In the genomic region with DNA sequence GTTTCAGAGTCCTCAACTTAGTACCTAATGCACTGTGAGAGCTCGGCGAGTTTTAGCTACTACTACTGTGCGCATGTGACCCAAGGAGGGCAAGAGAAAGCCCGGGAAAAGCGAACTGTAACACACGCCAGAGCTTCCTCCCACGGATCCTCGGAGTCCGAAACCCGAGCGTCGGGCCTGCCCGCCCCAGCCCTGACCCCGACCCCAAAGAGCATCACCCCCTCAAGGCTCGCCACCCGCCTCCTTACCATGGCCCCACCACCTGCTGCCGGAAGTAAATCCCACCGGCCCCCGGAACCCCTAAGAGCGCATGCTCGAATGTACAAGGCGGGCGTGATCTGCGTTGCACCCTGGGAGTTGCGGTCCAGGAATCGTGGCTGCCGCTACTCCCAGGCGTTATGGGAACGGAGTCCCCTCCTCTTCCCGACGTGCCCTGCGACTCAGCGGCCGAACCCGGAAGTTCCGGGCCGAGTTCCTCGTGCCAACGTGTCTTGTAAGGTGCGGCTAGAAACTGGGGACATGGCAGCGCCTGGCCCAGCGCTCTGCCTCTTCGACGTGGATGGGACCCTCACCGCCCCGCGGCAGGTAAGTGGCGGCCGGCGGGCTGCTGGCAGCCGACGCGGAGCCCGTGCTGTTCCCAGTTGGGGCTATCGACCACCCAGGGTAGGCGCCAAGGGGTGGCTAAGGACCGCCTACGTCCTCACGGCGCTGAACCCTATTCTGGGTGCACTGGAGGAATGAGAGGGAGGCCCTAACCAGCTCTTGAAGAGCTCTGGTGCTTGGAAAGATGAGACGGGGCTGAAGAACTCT, we compare ENCODE assay signal across 8 cellular contexts. TPM values are rescaled to one million over a fixed set of nuclear protein-coding genes. Genes with fewer than 3 reads are reported as not detected.
DNase-seq lines count a peak whose midpoint lies in the region; ATAC-seq and TF ChIP-seq lines count a peak whose summit lies in the region.

TSS of gene PMM2 (plus strand) at position 476 of the 810 bp plus-strand sequence. CDS start at position 520, 44 bp downstream.
TSS of gene TMEM186 (minus strand) at position 276 of the 810 bp plus-strand sequence. CDS start at position 251, 25 bp downstream.

- peak; percentile 65 to 71 for TF ChIP-seq POLR2A in Peyer's patch (IDR thresholded peaks at IDR 0.05)
- no peak for TF ChIP-seq POLR2A in esophagus muscularis mucosa (IDR thresholded peaks at IDR 0.05; ENCODE audit: low read depth)

- WGBS in esophagus muscularis mucosa: 0% methylated on average over 40 of the region's 61 CpGs

- H3K4me1 ChIP-seq in DND-41 (ENCODE audit: insufficient read depth, low read length): peaks cover 72% of the 10 kb centered on the region
- H3K4me1 ChIP-seq in Peyer's patch: peaks cover 0 to 37% (median 12%) of the 10 kb centered on the region in 4 donors
- peaks cover 25 to 47% (median 43%) of the 10 kb centered on the region in 4 donors for H3K4me1 ChIP-seq in esophagus muscularis mucosa
- peaks cover 20 to 40% of the 10 kb centered on the region in 2 donors for H3K4me1 ChIP-seq in muscle layer of duodenum (ENCODE audit: control insufficient read depth in 1 of 2, insufficient read depth in 2 of 2, low read length in 2 of 2)

- peak within 1 kb of the TSS; percentile 81 for H3K9ac ChIP-seq in DND-41 (ENCODE audit: low read depth, low read length)

- H3K27ac ChIP-seq in DND-41 (ENCODE audit: low read length) (peak within 1 kb of the TSS; percentile 95), KOPT-K1 (ENCODE audit: low read depth, low read length, poor library complexity, severe bottlenecking) (peak within 1 kb of the TSS; percentile 98), Peyer's patch (peak within 1 kb of the TSS; percentile 78 to 87 (median 82)), esophagus muscularis mucosa (replicated peaks in 1 of 4) (peak within 1 kb of the TSS; percentile 79 to 88 (median 82)), muscle layer of duodenum (ENCODE audit: low read length) (peak within 1 kb of the TSS; percentile 90)

- H3K4me3 ChIP-seq in DND-41 (ENCODE audit: low read depth in 1 of 2, low read length in 2 of 2) (peak within 1 kb of the TSS; percentile 83 to 90), Peyer's patch (peak within 1 kb of the TSS; percentile 68 to 94 (median 87)), esophagus muscularis mucosa (peak within 1 kb of the TSS; percentile 72 to 98 (median 96)), muscle layer of duodenum (ENCODE audit: low read depth in 1 of 2, low read length in 2 of 2) (peak within 1 kb of the TSS; percentile 89 to 98)

- ATAC-seq in DND-41 (ENCODE audit: insufficient read depth, low read depth) (peak; percentile 72), GM21825 (IDR thresholded peaks at IDR 0.05; ENCODE audit: unreplicated experiment) (peak; percentile 96)

- TF ChIP-seq CTCF in DND-41 (IDR thresholded peaks at IDR 0.05; ENCODE audit: borderline replicate concordance, extremely low read depth, low read length, poor library complexity, severe bottlenecking) (no peak), Peyer's patch (IDR thresholded peaks at IDR 0.05) (peak in 3 of 6 experiments; percentile 7 to 10 (median 8)), esophagus muscularis mucosa (IDR thresholded peaks at IDR 0.05) (peak in 1 of 3 experiments; percentile 24)

- peaks cover 30% of the 10 kb centered on the region; the same call in 1 of the 2 replicates for H4K20me1 ChIP-seq in DND-41 (ENCODE audit: insufficient read depth, low read length)

- intact Hi-C loops in esophagus muscularis mucosa (cut with DNase I): loop anchor here (5.0 to 10.0 kb wide), 3 partner anchors 70 to 167 kb away; partner anchors contain the start of genes ABAT, CARHSP1 and USP7

- H2AFZ ChIP-seq in DND-41 (ENCODE audit: low read depth, low read length): peak within 1 kb of the TSS; percentile 77

- H3K27me3 ChIP-seq in DND-41 (ENCODE audit: insufficient read depth, low read length, poor library complexity) (no peaks in the 10 kb centered on the region), Peyer's patch (no peaks in the 10 kb centered on the region), esophagus muscularis mucosa (no peaks in the 10 kb centered on the region), muscle layer of duodenum (ENCODE audit: low read depth, low read length) (no peaks in the 10 kb centered on the region)

- H3K79me2 ChIP-seq in DND-41 (ENCODE audit: insufficient read depth, low read length): peaks cover 98% of the 10 kb centered on the region

- H3K9me3 ChIP-seq in DND-41 (ENCODE audit: insufficient read depth, low read length, severe bottlenecking): no peaks in the 10 kb centered on the region
- H3K9me3 ChIP-seq in KOPT-K1 (ENCODE audit: insufficient read depth, low read length, poor library complexity, severe bottlenecking): no peaks in the 10 kb centered on the region
- H3K9me3 ChIP-seq in Peyer's patch: no peaks in the 10 kb centered on the region
- H3K9me3 ChIP-seq in esophagus muscularis mucosa: no peaks in the 10 kb centered on the region
- H3K9me3 ChIP-seq in muscle layer of duodenum (ENCODE audit: control insufficient read depth in 1 of 2, low read length in 2 of 2): no peaks in the 10 kb centered on the region

- H3K36me3 ChIP-seq in DND-41 (ENCODE audit: insufficient read depth, low read length) (peaks cover 36% of the 10 kb centered on the region), KOPT-K1 (ENCODE audit: insufficient read depth, low read length) (peaks cover 39% of the 10 kb centered on the region), Peyer's patch (peaks cover 0 to 8% (median 0%) of the 10 kb centered on the region in 3 donors), esophagus muscularis mucosa (peaks cover 6 to 34% (median 16%) of the 10 kb centered on the region in 4 donors), muscle layer of duodenum (ENCODE audit: control insufficient read depth in 1 of 2, insufficient read depth in 2 of 2, low read length in 2 of 2) (peaks cover 12 to 26% of the 10 kb centered on the region in 2 donors)

- H3K4me2 ChIP-seq in DND-41 (ENCODE audit: insufficient read depth, low read length): peak within 1 kb of the TSS; percentile 89

- DNase-seq in DND-41 (peak; percentile 98), Peyer's patch (peak; percentile 96 to 98 (median 98)), esophagus muscularis mucosa (ENCODE audit: extremely low spot score) (peak; percentile 97)
- DNase-seq in activated T-cell treated with anti-CD3 and anti-CD28 coated beads, Interleukin-2, amount 50 U/mL, for 48 hours: peak; percentile 93 to 95
- peak; percentile 85 for DNase-seq in stimulated activated CD8-positive, alpha-beta memory T cell treated with anti-CD3 and anti-CD28 coated beads, Interleukin-7, amount 100 ng/mL, for 24 hours (ENCODE audit: low read depth)

- no peak for TF ChIP-seq EP300 in esophagus muscularis mucosa (IDR thresholded peaks at IDR 0.05)

RNA-seq across cellular contexts. Expression of gene PMM2, which starts in this region (rescaled TPM):
- total RNA-seq in Peyer's patch (10 to 100 TPM; 49.5 to 84.2 (median 82.3) TPM), esophagus muscularis mucosa (10 to 100 TPM; 19.6 to 34.3 (median 23.5) TPM)

RNA-seq across cellular contexts. Expression of gene TMEM186, which starts in this region (rescaled TPM):
- total RNA-seq in Peyer's patch: 1 to 10 TPM in 3 of 4 donors, not detected in 1; 2.3 to 5.6 (median 4.9) TPM
- 10 to 100 TPM in 2 of 4 donors, 1 to 10 TPM in 2; 7.9 to 12.2 (median 9.6) TPM for total RNA-seq in esophagus muscularis mucosa

Comparison
In these comparisons a context has a peak if more than half of its experiments do, and no peak if none do; other contexts are left out.
1. Peak in every context shown above with its lines: DNase-seq, ATAC-seq, H3K4me3 ChIP-seq and H3K27ac ChIP-seq.